ENCODE assay signal across 21 cellular contexts in genomic region chr7:117775826-117776623, GRCh38.
DNase-seq lines count a peak whose midpoint lies in the region; ATAC-seq, FAIRE-seq and TF ChIP-seq lines count a peak whose summit lies in the region.
"Had no signal": no experiment of that assay in that cellular context is flagged by ENCODE, and none has a peak within 500 bp of the region (broad histone marks: within the 10 kb centered on the region; RNA-seq: fewer than 3 reads in every experiment).

No MANE protein-coding gene starts in this region.

- no peak overlapping the region for H3K4me3 Mint-ChIP-seq in activated naive CD4-positive, alpha-beta T cell treated with anti-CD3 and anti-CD28 coated beads, Interleukin-2, amount 10 ng/mL, durations not matched to agents 7 days and 5 days
- H3K4me3 Mint-ChIP-seq: activated naive CD8-positive, alpha-beta T cell; CD4-positive, alpha-beta memory T cell; neural crest cell; type B pancreatic cell had no signal

- H3K9me3 ChIP-seq in small intestine (ENCODE audit: control insufficient read depth, low read depth) (no peaks in the 10 kb centered on the region), transverse colon (no peaks in the 10 kb centered on the region)
- H3K9me3 ChIP-seq: right lobe of liver had no signal

- H3K36me3 Mint-ChIP-seq in activated naive CD4-positive, alpha-beta T cell treated with anti-CD3 and anti-CD28 coated beads, Interleukin-2, amount 10 ng/mL, durations not matched to agents 7 days and 5 days: no peaks in the 10 kb centered on the region
- H3K36me3 Mint-ChIP-seq: activated naive CD8-positive, alpha-beta T cell; CD4-positive, alpha-beta memory T cell had no signal

- no peak for TF ChIP-seq POLR2A in transverse colon (IDR thresholded peaks at IDR 0.05)

- TF ChIP-seq CTCF in transverse colon (IDR thresholded peaks at IDR 0.05): no peak

- TF ChIP-seq EP300 in transverse colon (IDR thresholded peaks at IDR 0.05; ENCODE audit: low read depth): no peak

- peak; percentile 27 for ATAC-seq in HG03175 (IDR thresholded peaks at IDR 0.05; ENCODE audit: unreplicated experiment)
- ATAC-seq: HepG2, PC-3, right lobe of liver had no signal

- no peak overlapping the region for H3K27ac ChIP-seq in small intestine (ENCODE audit: low read depth in 1 of 2, low read length in 1 of 2)
- H3K27ac ChIP-seq in transverse colon: no peak overlapping the region
- H3K27ac ChIP-seq: 22Rv1, right lobe of liver had no signal

- 17 to 54% (median 27%) methylated on average over 2 of the region's 2 CpGs for WGBS in small intestine, 3 donors
- 59 to 69% methylated on average over 2 of the region's 2 CpGs for WGBS in transverse colon (ENCODE audit: low coverage in 1 of 2), 2 donors

- CTCF ChIA-PET in activated naive CD4-positive, alpha-beta T cell treated with anti-CD3 and anti-CD28 coated beads, Interleukin-2, amount 10 ng/mL, durations not matched to agents 7 days and 5 days (lab: Charles Lee): no interaction called here

- H3K4me1 ChIP-seq in small intestine (ENCODE audit: control insufficient read depth in 2 of 2, insufficient read depth in 1 of 2, low read depth in 1 of 2, low read length in 1 of 2) (peaks cover 0 to 2% of the 10 kb centered on the region in 2 donors), transverse colon (no peaks in the 10 kb centered on the region)

- DNase-seq in DMS79 treated with DMSO at 0.1 percent for 48 hours (lab: John Stamatoyannopoulos, UW) (peak; percentile 44), DMS79 (lab: John Stamatoyannopoulos, UW) (no peak), SIG-M5 (lab: John Stamatoyannopoulos, UW) (peak; percentile 18), small intestine (peak; percentile 7), transverse colon (no peak)
- DNase-seq in activated naive CD4-positive, alpha-beta T cell treated with anti-CD3 and anti-CD28 coated beads, Interleukin-2, amount 10 ng/mL, durations not matched to agents 7 days and 5 days: no peak
- DNase-seq in NK-92 treated with Interleukin-12 subunit alpha and Interleukin-12 subunit beta, amount 100 ng/mL, for 24 hours (lab: John Stamatoyannopoulos, UW): no peak
- DNase-seq: activated CD4-positive, CD25-positive, alpha-beta regulatory T cell; CD4-positive, alpha-beta memory T cell; foreskin melanocyte; mammary epithelial cell; NCI-H1105; PC-3; right lobe of liver; stimulated activated CD4-positive, alpha-beta T cell treated with anti-CD3 and anti-CD28 coated beads, Interleukin-4, amount 100 ng/mL, for 4 hours had no signal

- in situ Hi-C loops in transverse colon (cut with MboI; ENCODE audit: low pct_ligation_motif_present in 1 of 4, low pct_unique_long_range_greater_than_20kb in 1 of 4, low sequenced_read_pairs in 3 of 4): no loop called here

- no peak overlapping the region for H3K27ac Mint-ChIP-seq in activated naive CD4-positive, alpha-beta T cell treated with anti-CD3 and anti-CD28 coated beads, Interleukin-2, amount 10 ng/mL, durations not matched to agents 7 days and 5 days
- H3K27ac Mint-ChIP-seq: activated naive CD8-positive, alpha-beta T cell; CD4-positive, alpha-beta memory T cell; type B pancreatic cell had no signal

- no peaks in the 10 kb centered on the region for H3K36me3 ChIP-seq in small intestine (ENCODE audit: control insufficient read depth in 2 of 2, insufficient read depth in 2 of 2, low read length in 2 of 2)
- H3K36me3 ChIP-seq in transverse colon: no peaks in the 10 kb centered on the region
- H3K36me3 ChIP-seq: right lobe of liver had no signal

- H3K27me3 Mint-ChIP-seq in activated naive CD4-positive, alpha-beta T cell treated with anti-CD3 and anti-CD28 coated beads, Interleukin-2, amount 10 ng/mL, durations not matched to agents 7 days and 5 days: no peaks in the 10 kb centered on the region
- H3K27me3 Mint-ChIP-seq: type B pancreatic cell had no signal

- H3K4me3 ChIP-seq in small intestine (ENCODE audit: low read depth in 1 of 2, low read length in 2 of 2) (no peak overlapping the region), transverse colon (no peak overlapping the region)
- H3K4me3 ChIP-seq: right lobe of liver had no signal

- H3K9me3 Mint-ChIP-seq in activated naive CD4-positive, alpha-beta T cell treated with anti-CD3 and anti-CD28 coated beads, Interleukin-2, amount 10 ng/mL, durations not matched to agents 7 days and 5 days: no peaks in the 10 kb centered on the region
- H3K9me3 Mint-ChIP-seq: neural crest cell, type B pancreatic cell had no signal

- no peaks in the 10 kb centered on the region for H3K27me3 ChIP-seq in small intestine (ENCODE audit: control insufficient read depth in 2 of 2, insufficient read depth in 2 of 2, low read length in 2 of 2)
- no peaks in the 10 kb centered on the region for H3K27me3 ChIP-seq in transverse colon
- H3K27me3 ChIP-seq: right lobe of liver had no signal

- intact Hi-C loops in transverse colon (cut with DNase I; ENCODE audit: low total_unique reads): no loop called here

- no peaks in the 10 kb centered on the region for H3K4me1 Mint-ChIP-seq in activated naive CD4-positive, alpha-beta T cell treated with anti-CD3 and anti-CD28 coated beads, Interleukin-2, amount 10 ng/mL, durations not matched to agents 7 days and 5 days
- H3K4me1 Mint-ChIP-seq: neural crest cell had no signal

- FAIRE-seq in small intestine (lab: Jason Lieb, UNC): no peak
- FAIRE-seq: HepG2 had no signal

Comparison
In these comparisons a context has a peak if more than half of its experiments do, and no peak if none do; other contexts are left out.
1. DNase-seq: peak in DMS79 treated with DMSO at 0.1 percent for 48 hours (single experiment), SIG-M5 (single experiment) and small intestine (single experiment); none in DMS79 (single experiment), activated naive CD4-positive, alpha-beta T cell treated with anti-CD3 and anti-CD28 coated beads, Interleukin-2, amount 10 ng/mL, durations not matched to agents 7 days and 5 days (single experiment), transverse colon (single experiment) and NK-92 treated with Interleukin-12 subunit alpha and Interleukin-12 subunit beta, amount 100 ng/mL, for 24 hours (single experiment).